8 cellular contexts compared by ENCODE assay signal in the genomic region with DNA sequence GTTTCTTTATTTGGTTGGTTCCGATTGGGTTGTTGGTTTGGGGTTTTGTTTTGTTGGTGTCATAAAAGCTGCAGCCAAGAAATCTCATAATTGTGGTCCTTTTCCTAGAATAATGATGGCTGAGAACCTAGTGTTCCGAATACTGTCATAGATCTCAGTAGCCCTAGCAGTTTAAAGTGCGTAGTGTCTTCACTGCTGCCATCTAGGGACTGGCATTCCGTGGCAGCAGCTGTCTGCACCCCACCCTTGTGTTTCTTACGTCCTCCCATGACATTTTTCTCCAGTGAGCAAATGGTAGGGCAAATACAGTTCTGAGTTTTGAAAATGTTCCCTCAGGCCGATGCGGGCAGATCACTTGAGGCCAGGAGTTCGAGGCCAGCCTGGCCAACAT. TPM values are rescaled to one million over a fixed set of nuclear protein-coding genes. Genes with fewer than 3 reads are reported as not detected.
A peak's percentile ranks its signal among the peaks of the same experiment; 100 is the strongest.
DNase-seq lines count a peak whose midpoint lies in the region; ATAC-seq and TF ChIP-seq lines count a peak whose summit lies in the region.
"Not testable (repeated sequence)": the region's sequence is repeated elsewhere in the genome, so short reads cannot be mapped to it uniquely, and the experiment has no call there.

No MANE protein-coding gene starts in this region.

- not testable (repeated sequence) for H3K9me3 ChIP-seq in cardiac muscle cell (ENCODE audit: low read depth); neutrophil; thymus (ENCODE audit: control insufficient read depth)

- H3K4me3 ChIP-seq in GM08714 (ENCODE audit: low read length) = peak overlapping the region; percentile 84
- H3K4me3 ChIP-seq in cardiac muscle cell = peak overlapping the region; percentile 78
- peak overlapping the region; percentile 68 to 88 for H3K4me3 ChIP-seq in neutrophil (ENCODE audit: low read depth in 1 of 2, low read length in 1 of 2)
- H3K4me3 ChIP-seq in thymus (ENCODE audit: low read length) = peak overlapping the region; percentile 50

- not testable (repeated sequence) for H3K9me3 Mint-ChIP-seq in T-helper 2 cell treated with Interferon-gamma antibody and Interleukin-4, amounts not matched to agents 5 μg/mL and 100 μg/mL, for 36 hours

- H3K4me1 Mint-ChIP-seq in T-helper 2 cell treated with Interferon-gamma antibody and Interleukin-4, amounts not matched to agents 5 μg/mL and 100 μg/mL, for 36 hours (ENCODE audit: low read depth) = peaks cover 20% of the 10 kb centered on the region

- TF ChIP-seq CTCF in cardiac muscle cell (IDR thresholded peaks at IDR 0.05; ENCODE audit: low read depth, low read length) = peak; percentile 43
- TF ChIP-seq CTCF in neutrophil (IDR thresholded peaks at IDR 0.05) = not testable (repeated sequence)

- H3K27me3 ChIP-seq in cardiac muscle cell; neutrophil; thymus (ENCODE audit: control insufficient read depth, insufficient read depth): not testable (repeated sequence)

- peak overlapping the region; percentile 93 for H3K4me3 Mint-ChIP-seq in T-helper 2 cell treated with Interferon-gamma antibody and Interleukin-4, amounts not matched to agents 5 μg/mL and 100 μg/mL, for 36 hours

- peak overlapping the region; percentile 99 for H3K27ac ChIP-seq in cardiac muscle cell
- peak overlapping the region; percentile 86 for H3K27ac ChIP-seq in neutrophil
- H3K27ac ChIP-seq in thymus (ENCODE audit: low read depth) = peak overlapping the region; percentile 95

- H3K27ac Mint-ChIP-seq in T-helper 2 cell treated with Interferon-gamma antibody and Interleukin-4, amounts not matched to agents 5 μg/mL and 100 μg/mL, for 36 hours = peak overlapping the region; percentile 98

- peak; percentile 26 for ATAC-seq in HG02642 (IDR thresholded peaks at IDR 0.05; ENCODE audit: poor library complexity, unreplicated experiment)

- WGBS in thymus = 1% methylated on average over 8 of the region's 8 CpGs

- DNase-seq in NCI-H1694 (lab: John Stamatoyannopoulos, UW) = peak; percentile 62
- DNase-seq in T-helper 2 cell treated with Interferon-gamma antibody and Interleukin-4, amounts not matched to agents 5 μg/mL and 100 μg/mL, for 36 hours (ENCODE audit: low spot score) = peak; percentile 45
- peak in 40 of 56 donors; percentile 1 to 68 (median 24) for DNase-seq in amygdala (lab: John Stamatoyannopoulos, UW)
- DNase-seq in cardiac muscle cell (ENCODE audit: low read depth in 1 of 2, low spot score in 1 of 2) = peak; percentile 63 to 76

- H3K27me3 Mint-ChIP-seq in T-helper 2 cell treated with Interferon-gamma antibody and Interleukin-4, amounts not matched to agents 5 μg/mL and 100 μg/mL, for 36 hours (ENCODE audit: low read depth) = not testable (repeated sequence)

- peaks cover 27% of the 10 kb centered on the region for H3K36me3 Mint-ChIP-seq in T-helper 2 cell treated with Interferon-gamma antibody and Interleukin-4, amounts not matched to agents 5 μg/mL and 100 μg/mL, for 36 hours (ENCODE audit: low read depth)

- H3K4me1 ChIP-seq in cardiac muscle cell (ENCODE audit: low read depth); thymus (ENCODE audit: control insufficient read depth, insufficient read depth, low read length): not testable (repeated sequence)
- peaks cover 23 to 31% of the 10 kb centered on the region in 2 experiments for H3K4me1 ChIP-seq in neutrophil (ENCODE audit: control insufficient read depth in 1 of 2, insufficient read depth in 1 of 2, low read depth in 1 of 2, low read length in 1 of 2)

- H3K36me3 ChIP-seq in cardiac muscle cell (peaks cover 20% of the 10 kb centered on the region), neutrophil (peaks cover 15% of the 10 kb centered on the region)
- H3K36me3 ChIP-seq in thymus (ENCODE audit: control insufficient read depth, insufficient read depth) = not testable (repeated sequence)

RNA-seq across cellular contexts. Expression of a gene that starts 2.0 kb away (rescaled TPM):
- total RNA-seq in cardiac muscle cell = 2.4 and 2.9 TPM in 2 replicates
- polyA plus RNA-seq in cardiac muscle cell (3.2 and 3.3 TPM in 2 replicates), thymus (3.0 TPM)

Comparison
In these comparisons a context has a peak if more than half of its experiments do, and no peak if none do; other contexts are left out.
1. Peak in every context shown above with its lines: DNase-seq, ATAC-seq, H3K4me3 ChIP-seq and H3K27ac ChIP-seq.